ENCODE assay signal across 16 cellular contexts in genomic region chr3:51340989-51341636, GRCh38. TPM values are rescaled to one million over a fixed set of nuclear protein-coding genes. Genes with fewer than 3 reads are reported as not detected.
DNase-seq lines count a peak whose midpoint lies in the region; ATAC-seq and TF ChIP-seq lines count a peak whose summit lies in the region.
"Had no signal": no experiment of that assay in that cellular context is flagged by ENCODE, and none has a peak within 500 bp of the region (broad histone marks: within the 10 kb centered on the region; RNA-seq: fewer than 3 reads in every experiment).

No MANE protein-coding gene starts in this region.

- 82% methylated on average over 8 of the region's 8 CpGs for WGBS in right cardiac atrium

- H3K4me3 ChIP-seq in HUES48 (ENCODE audit: low read depth, low read length) (no peak overlapping the region), right cardiac atrium (ENCODE audit: low read length) (no peak overlapping the region), subcutaneous abdominal adipose tissue (ENCODE audit: low read depth in 1 of 5, low read length in 5 of 5) (no peak overlapping the region)
- H3K4me3 ChIP-seq: tibial nerve had no signal

- CTCF ChIA-PET in MCF 10A (lab: Yijun Ruan, JAX) = interaction anchor here (0.6 to 1.2 kb wide), 9 partner anchors 29 to 725 kb away, joined by 3 to 6 read pairs (median 3); no protein-coding TSS in a partner anchor

- H3K4me3 Mint-ChIP-seq in MCF 10A (ENCODE audit: unreplicated experiment) (no peak overlapping the region), progenitor cell of endocrine pancreas (ENCODE audit: low read depth) (no peak overlapping the region)
- H3K4me3 Mint-ChIP-seq in activated T-cell treated with anti-CD3 and anti-CD28 coated beads, Interleukin-2, amount 50 U/mL, for 4 hours = no peak overlapping the region
- H3K4me3 Mint-ChIP-seq: activated CD8-positive, alpha-beta T cell treated with anti-CD3 and anti-CD28 coated beads, Interleukin-2, amount 10 ng/mL, durations not matched to agents 7 days and 5 days; activated naive CD8-positive, alpha-beta T cell treated with anti-CD3 and anti-CD28 coated beads, Interleukin-2, amount 50 U/mL, for 24 hours; nephron had no signal

- peaks cover 13% of the 10 kb centered on the region for H3K36me3 ChIP-seq in HUES48 (ENCODE audit: control insufficient read depth, insufficient read depth, low read length)
- no peaks in the 10 kb centered on the region for H3K36me3 ChIP-seq in subcutaneous abdominal adipose tissue (ENCODE audit: control insufficient read depth in 5 of 5, insufficient read depth in 5 of 5, low read length in 5 of 5)
- H3K36me3 ChIP-seq: tibial nerve had no signal

- H3K4me1 Mint-ChIP-seq in MCF 10A (ENCODE audit: insufficient read depth, unreplicated experiment) = peaks cover 46% of the 10 kb centered on the region
- peaks cover 13% of the 10 kb centered on the region for H3K4me1 Mint-ChIP-seq in progenitor cell of endocrine pancreas (ENCODE audit: low read depth)
- H3K4me1 Mint-ChIP-seq in activated T-cell treated with anti-CD3 and anti-CD28 coated beads, Interleukin-2, amount 50 U/mL, for 4 hours (ENCODE audit: low read depth) = no peaks in the 10 kb centered on the region

- H3K9ac ChIP-seq in HUES48 (ENCODE audit: low read depth, low read length) (no peak overlapping the region), subcutaneous abdominal adipose tissue (ENCODE audit: low read length in 5 of 5) (no peak overlapping the region)

- no peaks in the 10 kb centered on the region for H3K27me3 Mint-ChIP-seq in MCF 10A (ENCODE audit: insufficient read depth, unreplicated experiment)
- H3K27me3 Mint-ChIP-seq in progenitor cell of endocrine pancreas = no peaks in the 10 kb centered on the region
- no peaks in the 10 kb centered on the region for H3K27me3 Mint-ChIP-seq in activated T-cell treated with anti-CD3 and anti-CD28 coated beads, Interleukin-2, amount 50 U/mL, for 4 hours (ENCODE audit: low read depth)
- H3K27me3 Mint-ChIP-seq: activated naive CD8-positive, alpha-beta T cell treated with anti-CD3 and anti-CD28 coated beads, Interleukin-2, amount 50 U/mL, for 24 hours had no signal

- no peak for TF ChIP-seq CTCF in MCF 10A (IDR thresholded peaks at IDR 0.05; ENCODE audit: unreplicated experiment)
- TF ChIP-seq CTCF in progenitor cell of endocrine pancreas (IDR thresholded peaks at IDR 0.05; ENCODE audit: unreplicated experiment) = no peak

- H3K9me3 Mint-ChIP-seq in MCF 10A (ENCODE audit: unreplicated experiment) (no peaks in the 10 kb centered on the region), progenitor cell of endocrine pancreas (ENCODE audit: low read depth) (no peaks in the 10 kb centered on the region)
- H3K9me3 Mint-ChIP-seq in activated T-cell treated with anti-CD3 and anti-CD28 coated beads, Interleukin-2, amount 50 U/mL, for 4 hours = no peaks in the 10 kb centered on the region
- H3K9me3 Mint-ChIP-seq: activated naive CD8-positive, alpha-beta T cell treated with anti-CD3 and anti-CD28 coated beads, Interleukin-2, amount 50 U/mL, for 24 hours; nephron had no signal

- H3K27ac Mint-ChIP-seq in MCF 10A (ENCODE audit: low read depth, unreplicated experiment) (peak overlapping the region; percentile 97), progenitor cell of endocrine pancreas (no peak overlapping the region)
- H3K27ac Mint-ChIP-seq: activated CD8-positive, alpha-beta T cell treated with anti-CD3 and anti-CD28 coated beads, Interleukin-2, amount 10 ng/mL, durations not matched to agents 7 days and 5 days; activated naive CD8-positive, alpha-beta T cell treated with anti-CD3 and anti-CD28 coated beads, Interleukin-2, amount 50 U/mL, for 24 hours had no signal

- intact Hi-C loops in MCF 10A (cut with micrococcal nuclease) = loop anchor here (2.0 kb wide), 1 partner anchor 32 kb away; no protein-coding TSS in a partner anchor
- intact Hi-C loops in right cardiac atrium (cut with DNase I) = no loop called here
- intact Hi-C loops in left colon (cut with DNase I, micrococcal nuclease) = no loop called here

- H3K9me3 ChIP-seq in HUES48 (ENCODE audit: control insufficient read depth, insufficient read depth, low read length) = no peaks in the 10 kb centered on the region
- H3K9me3 ChIP-seq in right cardiac atrium (ENCODE audit: control insufficient read depth, low read length) = no peaks in the 10 kb centered on the region
- H3K9me3 ChIP-seq in subcutaneous abdominal adipose tissue (ENCODE audit: control insufficient read depth in 5 of 5, low read length in 5 of 5) = no peaks in the 10 kb centered on the region
- H3K9me3 ChIP-seq: tibial nerve had no signal

- H3K4me1 ChIP-seq in HUES48 (ENCODE audit: control insufficient read depth, insufficient read depth, low read length) (peaks cover 9% of the 10 kb centered on the region; the same call in 1 of the 2 replicates), right cardiac atrium (ENCODE audit: control insufficient read depth, insufficient read depth, low read length) (peaks cover 2% of the 10 kb centered on the region), subcutaneous abdominal adipose tissue (ENCODE audit: control insufficient read depth in 5 of 5, insufficient read depth in 5 of 5, low read length in 5 of 5) (peaks cover 0 to 16% (median 14%) of the 10 kb centered on the region in 5 donors)

- no peaks in the 10 kb centered on the region for H3K27me3 ChIP-seq in HUES48 (ENCODE audit: control insufficient read depth, insufficient read depth, low read length)
- H3K27me3 ChIP-seq in right cardiac atrium (ENCODE audit: control insufficient read depth, insufficient read depth) = no peaks in the 10 kb centered on the region
- no peaks in the 10 kb centered on the region for H3K27me3 ChIP-seq in subcutaneous abdominal adipose tissue (ENCODE audit: control insufficient read depth in 5 of 5, insufficient read depth in 4 of 5, low read length in 5 of 5)
- H3K27me3 ChIP-seq: tibial nerve had no signal

- peak; percentile 38 for DNase-seq in MCF 10A (ENCODE audit: unreplicated experiment)
- peak in 1 of 3 donors; percentile 58 for DNase-seq in right cardiac atrium
- DNase-seq in activated CD4-positive, alpha-beta T cell treated with anti-CD3 and anti-CD28 coated beads for 48 hours = no peak
- DNase-seq in left colon = no peak
- no peak for DNase-seq in progenitor cell of endocrine pancreas (ENCODE audit: low spot score, unreplicated experiment)
- no peak for DNase-seq in activated T-cell treated with anti-CD3 and anti-CD28 coated beads, Interleukin-2, amount 50 U/mL, for 4 hours
- DNase-seq: activated CD8-positive, alpha-beta T cell treated with anti-CD3 and anti-CD28 coated beads, Interleukin-2, amount 10 ng/mL, durations not matched to agents 7 days and 5 days; activated naive CD8-positive, alpha-beta T cell treated with anti-CD3 and anti-CD28 coated beads, Interleukin-2, amount 50 U/mL, for 24 hours; DMS79; Kasumi-1; NCI-H524 treated with DMSO at 0.1 percent for 48 hours; T-helper 1 cell had no signal

- H3K36me3 Mint-ChIP-seq in MCF 10A (ENCODE audit: insufficient read depth, unreplicated experiment) (no peaks in the 10 kb centered on the region), progenitor cell of endocrine pancreas (ENCODE audit: insufficient read depth) (peaks cover 4% of the 10 kb centered on the region)
- no peaks in the 10 kb centered on the region for H3K36me3 Mint-ChIP-seq in activated T-cell treated with anti-CD3 and anti-CD28 coated beads, Interleukin-2, amount 50 U/mL, for 4 hours (ENCODE audit: insufficient read depth)

- ATAC-seq in right cardiac atrium (peak; percentile 46 to 49), left colon (no peak)
- no peak for ATAC-seq in activated T-cell treated with anti-CD3 and anti-CD28 coated beads, Interleukin-2, amount 50 U/mL, for 4 hours
- ATAC-seq: activated CD8-positive, alpha-beta T cell treated with anti-CD3 and anti-CD28 coated beads, Interleukin-2, amount 10 ng/mL, durations not matched to agents 7 days and 5 days had no signal

- BruUV-seq in MCF 10A (replicated peaks; lab: Mats Ljungman, UMichigan) = no TSS peak

- POLR2A ChIA-PET in MCF 10A (lab: Yijun Ruan, JAX) = interaction anchor here (0.7 to 2.3 kb wide), 2 partner anchors 44 to 725 kb away, joined by 3 to 9 read pairs; partner anchors contain the start of gene MANF

- H3K27ac ChIP-seq in HUES48 (ENCODE audit: low read depth, low read length) = peak overlapping the region; percentile 44
- H3K27ac ChIP-seq in right cardiac atrium (ENCODE audit: low read length) = no peak overlapping the region
- peak overlapping the region; percentile 54 for H3K27ac ChIP-seq in subcutaneous abdominal adipose tissue (ENCODE audit: low read depth, low read length)

RNA-seq across cellular contexts. Expression of gene MANF, which starts 44.0 kb away (rescaled TPM):
- 271 and 273 TPM in 2 replicates for total RNA-seq in MCF 10A (2022)
- total RNA-seq in right cardiac atrium = 100 to 1,000 TPM in 1 of 4 donors, 10 to 100 TPM in 3; 51.7 to 120 (median 86.9) TPM
- polyA plus RNA-seq in right cardiac atrium = 49.2 TPM
- total RNA-seq in left colon = 10 to 100 TPM; 62.7 to 83.4 TPM
- total RNA-seq in progenitor cell of endocrine pancreas = 130 and 131 TPM in 2 replicates
- total RNA-seq in activated T-cell treated with anti-CD3 and anti-CD28 coated beads, Interleukin-2, amount 50 U/mL, for 4 hours = 100 to 1,000 TPM; 226 to 237 (median 236) TPM

RNA-seq across cellular contexts. Expression of gene RBM15B, which starts 50.0 kb away (rescaled TPM):
- total RNA-seq in MCF 10A (2022) (32.5 and 33.6 TPM in 2 replicates), right cardiac atrium (10 to 100 TPM; 15.0 to 19.6 (median 15.6) TPM), left colon (10 to 100 TPM; 32.0 to 33.4 TPM), progenitor cell of endocrine pancreas (69.7 and 75.8 TPM in 2 replicates)
- polyA plus RNA-seq in right cardiac atrium = 8.7 TPM
- 10 to 100 TPM; 42.1 to 43.4 (median 42.3) TPM for total RNA-seq in activated T-cell treated with anti-CD3 and anti-CD28 coated beads, Interleukin-2, amount 50 U/mL, for 4 hours

Comparison
In these comparisons a context has a peak if more than half of its experiments do, and no peak if none do; other contexts are left out.
1. ATAC-seq: peak in right cardiac atrium (2 of 2); none in left colon (single experiment) and activated T-cell treated with anti-CD3 and anti-CD28 coated beads, Interleukin-2, amount 50 U/mL, for 4 hours (0 of 2).